ENCODE assay signal across 29 cellular contexts in genomic region chr21:36247316-36247715, GRCh38.
DNase-seq lines count a peak whose midpoint lies in the region; ATAC-seq and TF ChIP-seq lines count a peak whose summit lies in the region.
"Had no signal": no experiment of that assay in that cellular context is flagged by ENCODE, and none has a peak within 500 bp of the region (broad histone marks: within the 10 kb centered on the region; RNA-seq: fewer than 3 reads in every experiment).

No MANE protein-coding gene starts in this region.

- no peak overlapping the region for H3K27ac ChIP-seq in IMR-90 (ENCODE audit: insufficient read depth, low read length)
- H3K27ac ChIP-seq: colonic mucosa, epithelial cell of prostate, Peyer's patch had no signal

- no peaks in the 10 kb centered on the region for H3K9me3 ChIP-seq in IMR-90 (ENCODE audit: control insufficient read depth, insufficient read depth, low read length)
- H3K9me3 ChIP-seq: colonic mucosa, Peyer's patch had no signal

- no peak overlapping the region for H3K18ac ChIP-seq in IMR-90 (ENCODE audit: low read depth, low read length)

- H2AFZ ChIP-seq in IMR-90 (replicated peaks; ENCODE audit: low read length, poor library complexity), result no peak overlapping the region

- intact Hi-C loops in IMR-90 (cut with micrococcal nuclease), result no loop called here

- 43% methylated on average over 1 of the region's 3 CpGs; no CpG with 5 or more reads in 1 of the 2 experiments for WGBS in IMR-90 (ENCODE audit: extremely low coverage in 2 of 2, insufficient read length in 1 of 2), 2 experiments

- no peak overlapping the region for H3K4ac ChIP-seq in IMR-90 (ENCODE audit: low read depth, low read length)

- no peak for TF ChIP-seq RAD21 in IMR-90 (IDR thresholded peaks at IDR 0.05; ENCODE audit: low read length)

- no peak overlapping the region for H3K9ac ChIP-seq in IMR-90 (ENCODE audit: low read depth, low read length)

- peaks cover 19% of the 10 kb centered on the region for H3K9me1 ChIP-seq in IMR-90 (ENCODE audit: insufficient read depth, low read length)

- no peaks in the 10 kb centered on the region for H3K9me3 Mint-ChIP-seq in activated T-cell treated with anti-CD3 and anti-CD28 coated beads, Interleukin-2, amount 50 U/mL, for 72 hours
- H3K9me3 Mint-ChIP-seq: activated naive CD4-positive, alpha-beta T cell treated with anti-CD3 and anti-CD28 coated beads, Interleukin-2, amount 10 ng/mL, durations not matched to agents 7 days and 5 days; activated T-helper 17 cell treated with anti-CD3 and anti-CD28 coated beads, Interleukin-2, amount 50 U/mL, for 72 hours; CD14-positive monocyte; naive thymus-derived CD8-positive, alpha-beta T cell had no signal

- no TSS peak for BruUV-seq in IMR-90 (replicated peaks; lab: Mats Ljungman, UMichigan)

- H2AK5ac ChIP-seq in IMR-90 (ENCODE audit: low read depth, low read length), result no peak overlapping the region

- no peak overlapping the region for H3K14ac ChIP-seq in IMR-90 (replicated peaks; ENCODE audit: low read depth, low read length)

- POLR2A ChIA-PET in IMR-90 (lab: Charles Lee; ENCODE audit: unreplicated experiment), result no interaction called here

- no peak overlapping the region for H2BK15ac ChIP-seq in IMR-90 (ENCODE audit: low read depth, low read length)

- no peak overlapping the region for H3K4me3 ChIP-seq in IMR-90 (ENCODE audit: insufficient read depth, low read depth, low read length)
- H3K4me3 ChIP-seq: colonic mucosa, Peyer's patch had no signal

- no peak overlapping the region for H3K4me3 Mint-ChIP-seq in activated T-cell treated with anti-CD3 and anti-CD28 coated beads, Interleukin-2, amount 50 U/mL, for 72 hours
- H3K4me3 Mint-ChIP-seq: activated CD4-positive, alpha-beta T cell treated with anti-CD3 and anti-CD28 coated beads for 36 hours; activated CD8-positive, alpha-beta T cell treated with anti-CD3 and anti-CD28 coated beads, Interleukin-2, amount 10 ng/mL, durations not matched to agents 7 days and 5 days; activated naive CD4-positive, alpha-beta T cell treated with anti-CD3 and anti-CD28 coated beads, Interleukin-2, amount 10 ng/mL, durations not matched to agents 7 days and 5 days; activated T-helper 17 cell treated with anti-CD3 and anti-CD28 coated beads, Interleukin-2, amount 50 U/mL, for 72 hours; CD14-positive monocyte; naive thymus-derived CD8-positive, alpha-beta T cell had no signal

- H3K36me3 Mint-ChIP-seq in activated T-cell treated with anti-CD3 and anti-CD28 coated beads, Interleukin-2, amount 50 U/mL, for 72 hours (ENCODE audit: insufficient read depth in 2 of 2), result peaks cover 3 to 4% of the 10 kb centered on the region in 2 donors

- no peak overlapping the region for H4K8ac ChIP-seq in IMR-90 (ENCODE audit: low read depth in 2 of 2, low read length in 2 of 2)

- H4K91ac ChIP-seq in IMR-90 (ENCODE audit: insufficient read depth, low read depth, low read length), result no peak overlapping the region

- H2BK120ac ChIP-seq in IMR-90 (ENCODE audit: low read depth, low read length), result no peak overlapping the region

- peaks cover 20% of the 10 kb centered on the region for H3K36me3 ChIP-seq in IMR-90 (ENCODE audit: control insufficient read depth, insufficient read depth, low read length)

- H4K5ac ChIP-seq in IMR-90 (ENCODE audit: low read depth, low read length), result no peak overlapping the region

- in situ Hi-C loops in IMR-90 (cut with MboI; ENCODE audit: low sequenced_read_pairs), result no loop called here

- DNase-seq in IMR-90 (peak; percentile 78), astrocyte of the hippocampus (ENCODE audit: low read depth, low spot score) (peak; percentile 56), iris pigment epithelial cell (ENCODE audit: low read depth) (peak; percentile 74), HK-2 (ENCODE audit: unreplicated experiment) (no peak)
- no peak for DNase-seq in activated T-cell treated with anti-CD3 and anti-CD28 coated beads, Interleukin-2, amount 50 U/mL, for 72 hours
- DNase-seq: activated CD4-positive, alpha-beta T cell treated with anti-CD3 and anti-CD28 coated beads for 36 hours; activated CD8-positive, alpha-beta T cell treated with anti-CD3 and anti-CD28 coated beads, Interleukin-2, amount 10 ng/mL, durations not matched to agents 7 days and 5 days; activated naive CD4-positive, alpha-beta T cell treated with anti-CD3 and anti-CD28 coated beads, Interleukin-2, amount 10 ng/mL, durations not matched to agents 7 days and 5 days; amygdala; Calu3; colonic mucosa; DND-41; effector memory CD4-positive, alpha-beta T cell; head of caudate nucleus; kidney; naive thymus-derived CD8-positive, alpha-beta T cell; NCI-H446; NCI-H774; SIG-M5; stimulated activated CD4-positive, alpha-beta T cell treated with anti-CD3 and anti-CD28 coated beads, Interleukin-15, amount 100 ng/mL, for 24 hours; stimulated activated CD4-positive, alpha-beta T cell treated with anti-CD3 and anti-CD28 coated beads, Interleukin-4, amount 100 ng/mL, for 4 hours; SW 1271; trophoblast cell had no signal

- no peak overlapping the region for H2BK20ac ChIP-seq in IMR-90 (ENCODE audit: low read depth, low read length)

- peaks cover 6% of the 10 kb centered on the region for H4K20me1 ChIP-seq in IMR-90 (ENCODE audit: insufficient read depth, low read length)

- ATAC-seq in IMR-90 (ENCODE audit: low read depth), result peak; percentile 90
- ATAC-seq in activated T-cell treated with anti-CD3 and anti-CD28 coated beads, Interleukin-2, amount 50 U/mL, for 72 hours (replicated peaks in 1 of 2), result no peak
- no peak for ATAC-seq in HG03095 (IDR thresholded peaks at IDR 0.05; ENCODE audit: unreplicated experiment)
- no peak for ATAC-seq in HG03439 (IDR thresholded peaks at IDR 0.05; ENCODE audit: unreplicated experiment)
- ATAC-seq: activated CD4-positive, alpha-beta T cell treated with anti-CD3 and anti-CD28 coated beads for 36 hours; activated CD8-positive, alpha-beta T cell treated with anti-CD3 and anti-CD28 coated beads, Interleukin-2, amount 10 ng/mL, durations not matched to agents 7 days and 5 days; activated T-helper 17 cell treated with anti-CD3 and anti-CD28 coated beads, Interleukin-2, amount 50 U/mL, for 72 hours; naive thymus-derived CD8-positive, alpha-beta T cell had no signal

- CTCF ChIA-PET in IMR-90 (lab: Yijun Ruan, JAX), result interaction anchor here (2.2 kb wide), 1 partner anchor 12 kb away, joined by 7 read pairs; no protein-coding TSS in a partner anchor

- H3K27me3 ChIP-seq in IMR-90 (ENCODE audit: control insufficient read depth, insufficient read depth, low read length), result no peaks in the 10 kb centered on the region
- H3K27me3 ChIP-seq: colonic mucosa, Peyer's patch had no signal

- peaks cover 5% of the 10 kb centered on the region; the same call in 1 of the 2 replicates for H3K4me1 ChIP-seq in IMR-90 (ENCODE audit: control insufficient read depth, insufficient read depth, low read length)
- H3K4me1 ChIP-seq: colonic mucosa, Peyer's patch had no signal

- H2AK9ac ChIP-seq in IMR-90 (replicated peaks; ENCODE audit: low read depth, low read length, poor library complexity), result no peak overlapping the region

- H3K27me3 Mint-ChIP-seq in activated T-cell treated with anti-CD3 and anti-CD28 coated beads, Interleukin-2, amount 50 U/mL, for 72 hours (ENCODE audit: low read depth), result no peaks in the 10 kb centered on the region
- H3K27me3 Mint-ChIP-seq: activated CD4-positive, alpha-beta T cell treated with anti-CD3 and anti-CD28 coated beads for 36 hours; activated naive CD4-positive, alpha-beta T cell treated with anti-CD3 and anti-CD28 coated beads, Interleukin-2, amount 10 ng/mL, durations not matched to agents 7 days and 5 days; activated T-helper 17 cell treated with anti-CD3 and anti-CD28 coated beads, Interleukin-2, amount 50 U/mL, for 72 hours; naive thymus-derived CD8-positive, alpha-beta T cell had no signal

- peak overlapping the region; percentile 66 for H2BK5ac ChIP-seq in IMR-90 (ENCODE audit: low read depth, low read length, poor library complexity, severe bottlenecking)

- peak overlapping the region; percentile 7; the same call in 1 of the 2 replicates for H3K4me2 ChIP-seq in IMR-90 (ENCODE audit: low read depth, low read length)

- no peak overlapping the region for H3K56ac ChIP-seq in IMR-90 (ENCODE audit: extremely low read depth, insufficient read depth, low read length)

- no peak overlapping the region for H3K23ac ChIP-seq in IMR-90 (ENCODE audit: low read depth, low read length)

- H3K79me1 ChIP-seq in IMR-90 (ENCODE audit: low read depth in 1 of 2, low read length in 2 of 2), result peaks cover 6 to 24% of the 10 kb centered on the region in 2 experiments; a peak in 2 of 4 replicates

- no peak for TF ChIP-seq POLR2A in IMR-90 (IDR thresholded peaks at IDR 0.05; ENCODE audit: low read depth, low read length)

- no peak overlapping the region for H3K27ac Mint-ChIP-seq in activated T-cell treated with anti-CD3 and anti-CD28 coated beads, Interleukin-2, amount 50 U/mL, for 72 hours
- H3K27ac Mint-ChIP-seq: activated CD4-positive, alpha-beta T cell treated with anti-CD3 and anti-CD28 coated beads for 36 hours; activated CD8-positive, alpha-beta T cell treated with anti-CD3 and anti-CD28 coated beads, Interleukin-2, amount 10 ng/mL, durations not matched to agents 7 days and 5 days; activated naive CD4-positive, alpha-beta T cell treated with anti-CD3 and anti-CD28 coated beads, Interleukin-2, amount 10 ng/mL, durations not matched to agents 7 days and 5 days; activated T-helper 17 cell treated with anti-CD3 and anti-CD28 coated beads, Interleukin-2, amount 50 U/mL, for 72 hours had no signal

- dilution Hi-C loops in IMR-90 (cut with HindIII; ENCODE audit: low sequenced_read_pairs, unreplicated experiment), result no loop called here

- no peak for TF ChIP-seq CTCF in IMR-90 (conservative IDR thresholded peaks at IDR 0.05; ENCODE audit: low read depth, low read length)

- no peaks in the 10 kb centered on the region for H3K4me1 Mint-ChIP-seq in activated T-cell treated with anti-CD3 and anti-CD28 coated beads, Interleukin-2, amount 50 U/mL, for 72 hours (ENCODE audit: low read depth)
- H3K4me1 Mint-ChIP-seq: activated T-helper 17 cell treated with anti-CD3 and anti-CD28 coated beads, Interleukin-2, amount 50 U/mL, for 72 hours; CD14-positive monocyte had no signal

TF ChIP-seq in IMR-90, 13 proteins besides CTCF, POLR2A, EP300 and RAD21:
- TF ChIP-seq BHLHE40 (IDR thresholded peaks at IDR 0.05; ENCODE audit: low read depth, low read length), result no peak

Comparison
In these comparisons a context has a peak if more than half of its experiments do, and no peak if none do; other contexts are left out.
1. DNase-seq: peak in IMR-90 (single experiment), astrocyte of the hippocampus (single experiment) and iris pigment epithelial cell (single experiment); none in activated T-cell treated with anti-CD3 and anti-CD28 coated beads, Interleukin-2, amount 50 U/mL, for 72 hours (0 of 2) and HK-2 (single experiment).